Comparison of ENCODE assay signal across 14 cellular contexts in the genomic region with DNA sequence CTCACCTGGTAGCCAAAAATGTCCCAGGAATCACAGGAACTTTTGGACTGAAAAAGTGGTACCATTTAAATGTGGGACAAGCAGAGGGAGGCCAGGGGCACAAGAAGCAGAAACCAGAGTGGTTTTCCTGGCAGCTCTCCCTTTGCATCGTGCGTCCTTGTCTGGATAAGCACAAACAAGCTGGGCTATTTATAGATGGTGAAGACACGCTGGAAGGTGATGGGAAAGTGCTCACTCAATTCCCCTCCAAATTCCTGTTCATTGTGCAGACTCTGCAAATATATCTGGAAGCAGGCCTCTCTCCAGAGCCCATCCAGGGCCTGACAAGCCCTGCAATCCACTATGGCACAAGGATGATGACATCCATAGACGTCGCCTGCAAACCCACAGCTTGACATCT.
"Had no signal": no experiment of that assay in that cellular context is flagged by ENCODE, and none has a peak within 500 bp of the region (broad histone marks: within the 10 kb centered on the region; RNA-seq: fewer than 3 reads in every experiment).

No MANE protein-coding gene starts in this region.

- H3K4me2 ChIP-seq: hepatocyte had no signal

- H2AFZ ChIP-seq: hepatocyte had no signal

- H3K79me2 ChIP-seq: hepatocyte had no signal

- H3K9me3 ChIP-seq: left lung, sigmoid colon, vagina had no signal

- H3K27me3 Mint-ChIP-seq: activated naive CD8-positive, alpha-beta T cell; memory B cell had no signal

- H3K36me3 ChIP-seq: left lung, sigmoid colon, vagina had no signal

- FAIRE-seq: keratinocyte had no signal

- DNase-seq: activated CD4-positive, alpha-beta T cell treated with anti-CD3 and anti-CD28 coated beads for 48 hours; activated CD8-positive, alpha-beta memory T cell treated with anti-CD3 and anti-CD28 coated beads, Interleukin-2, amount 50 U/mL, for 4 hours; activated CD8-positive, alpha-beta T cell treated with anti-CD3 and anti-CD28 coated beads, Interleukin-2, amount 10 ng/mL, durations not matched to agents 7 days and 5 days; activated gamma-delta T cell treated with Interleukin-2 at 50 U/mL for 16 hours; left lung; nephron progenitor cell; sigmoid colon; T-helper 2 cell had no signal

- H3K9me3 Mint-ChIP-seq: memory B cell; stimulated activated effector memory CD8-positive, alpha-beta T cell treated with anti-CD3 and anti-CD28 coated beads, Interleukin-12 subunit alpha, Interleukin-12 subunit beta, amount 100 ng/mL, for 72 hours had no signal

- H3K27ac Mint-ChIP-seq: activated CD8-positive, alpha-beta T cell treated with anti-CD3 and anti-CD28 coated beads, Interleukin-2, amount 10 ng/mL, durations not matched to agents 7 days and 5 days; memory B cell; nephron progenitor cell had no signal

- ATAC-seq: activated CD8-positive, alpha-beta T cell treated with anti-CD3 and anti-CD28 coated beads, Interleukin-2, amount 10 ng/mL, durations not matched to agents 7 days and 5 days; stimulated activated effector memory CD8-positive, alpha-beta T cell treated with anti-CD3 and anti-CD28 coated beads, Interleukin-12 subunit alpha, Interleukin-12 subunit beta, amount 100 ng/mL, for 72 hours had no signal

- H3K27me3 ChIP-seq: hepatocyte, left lung, sigmoid colon, vagina had no signal

- H3K4me3 ChIP-seq: hepatocyte, left lung, sigmoid colon, vagina had no signal

- H3K27ac ChIP-seq: hepatocyte, left lung, sigmoid colon, vagina had no signal

- H3K4me1 ChIP-seq: sigmoid colon, vagina had no signal

- H3K4me3 Mint-ChIP-seq: activated CD8-positive, alpha-beta T cell treated with anti-CD3 and anti-CD28 coated beads, Interleukin-2, amount 10 ng/mL, durations not matched to agents 7 days and 5 days; activated naive CD8-positive, alpha-beta T cell; memory B cell; nephron progenitor cell; stimulated activated effector memory CD8-positive, alpha-beta T cell treated with anti-CD3 and anti-CD28 coated beads, Interleukin-12 subunit alpha, Interleukin-12 subunit beta, amount 100 ng/mL, for 72 hours had no signal
